ENCODE assay signal across 6 cellular contexts in genomic region chr15:40358492-40359353, GRCh38. TPM values are rescaled to one million over a fixed set of nuclear protein-coding genes. Genes with fewer than 3 reads are reported as not detected.
A peak's percentile ranks its signal among the peaks of the same experiment; 100 is the strongest.
DNase-seq lines count a peak whose midpoint lies in the region; ATAC-seq and TF ChIP-seq lines count a peak whose summit lies in the region.

No MANE protein-coding gene starts in this region.

- H3K36me3 Mint-ChIP-seq in activated CD8-positive, alpha-beta T cell treated with anti-CD3 and anti-CD28 coated beads for 36 hours (ENCODE audit: low read depth), result no peaks in the 10 kb centered on the region

- peaks cover 7% of the 10 kb centered on the region for H3K4me1 Mint-ChIP-seq in activated CD8-positive, alpha-beta T cell treated with anti-CD3 and anti-CD28 coated beads for 36 hours (ENCODE audit: low read depth)

- H3K27ac Mint-ChIP-seq in activated CD8-positive, alpha-beta T cell treated with anti-CD3 and anti-CD28 coated beads for 36 hours, result no peak overlapping the region

- ATAC-seq in HG02885 (IDR thresholded peaks at IDR 0.05; ENCODE audit: poor library complexity, unreplicated experiment), result peak; percentile 27
- ATAC-seq in activated CD8-positive, alpha-beta T cell treated with anti-CD3 and anti-CD28 coated beads for 36 hours, result peak; percentile 47
- ATAC-seq in HG03457 (IDR thresholded peaks at IDR 0.05; ENCODE audit: unreplicated experiment), result no peak

- H3K9me3 Mint-ChIP-seq in activated CD8-positive, alpha-beta T cell treated with anti-CD3 and anti-CD28 coated beads for 36 hours, result no peaks in the 10 kb centered on the region

- peak overlapping the region; percentile 69 for H3K4me3 Mint-ChIP-seq in activated CD8-positive, alpha-beta T cell treated with anti-CD3 and anti-CD28 coated beads for 36 hours

- CTCF ChIA-PET in activated CD8-positive, alpha-beta T cell treated with anti-CD3 and anti-CD28 coated beads for 36 hours (lab: Charles Lee), result interaction anchor here (0.9 to 4.5 kb wide), 4 partner anchors 10 to 84 kb away, joined by 3 to 28 read pairs (median 18); no protein-coding TSS in a partner anchor

- POLR2A ChIA-PET in activated CD8-positive, alpha-beta T cell treated with anti-CD3 and anti-CD28 coated beads for 36 hours (lab: Charles Lee), result interaction anchor here (0.9 to 1.5 kb wide), 2 partner anchors 8 to 16 kb away, joined by 4 to 5 read pairs; no protein-coding TSS in a partner anchor

- DNase-seq in D341Med (ENCODE audit: low spot score), result peak; percentile 75
- peak; percentile 39 for DNase-seq in activated CD8-positive, alpha-beta T cell treated with anti-CD3 and anti-CD28 coated beads for 36 hours
- peak; percentile 31 for DNase-seq in left kidney (ENCODE audit: low read depth, low spot score)
- no peak for DNase-seq in Ammon's horn (ENCODE audit: low spot score)

- intact Hi-C loops in activated CD8-positive, alpha-beta T cell treated with anti-CD3 and anti-CD28 coated beads for 36 hours (cut with micrococcal nuclease), result no loop called here

- H3K27me3 Mint-ChIP-seq in activated CD8-positive, alpha-beta T cell treated with anti-CD3 and anti-CD28 coated beads for 36 hours, result no peaks in the 10 kb centered on the region

- no peak for TF ChIP-seq CTCF in activated CD8-positive, alpha-beta T cell treated with anti-CD3 and anti-CD28 coated beads for 36 hours (IDR thresholded peaks at IDR 0.05)

RNA-seq across cellular contexts. Expression of gene DISP2, which starts 0.7 kb away (rescaled TPM):
- under 1 TPM; 0.09 to 0.20 TPM for total RNA-seq in activated CD8-positive, alpha-beta T cell treated with anti-CD3 and anti-CD28 coated beads for 36 hours

RNA-seq across cellular contexts. Expression of gene PHGR1, which starts 7.9 kb away (rescaled TPM):
- total RNA-seq in activated CD8-positive, alpha-beta T cell treated with anti-CD3 and anti-CD28 coated beads for 36 hours, result not detected

RNA-seq across cellular contexts. Expression of gene CCDC9B, which starts 18.0 kb away (rescaled TPM):
- 1 to 10 TPM; 1.4 to 2.3 TPM for total RNA-seq in activated CD8-positive, alpha-beta T cell treated with anti-CD3 and anti-CD28 coated beads for 36 hours

RNA-seq across cellular contexts. Expression of gene KNSTRN, which starts 23.8 kb away (rescaled TPM):
- total RNA-seq in activated CD8-positive, alpha-beta T cell treated with anti-CD3 and anti-CD28 coated beads for 36 hours, result 10 to 100 TPM; 54.2 to 55.0 TPM

RNA-seq across cellular contexts. Expression of gene INAFM2, which starts 35.2 kb away (rescaled TPM):
- total RNA-seq in activated CD8-positive, alpha-beta T cell treated with anti-CD3 and anti-CD28 coated beads for 36 hours, result 10 to 100 TPM; 15.0 to 16.9 TPM
